ENCODE assay signal across 1 cellular context in genomic region chr4:48853604-48854394, GRCh38.
A peak's percentile ranks its signal among the peaks of the same experiment; 100 is the strongest.
TF ChIP-seq lines count a peak whose summit lies in the region.

No MANE protein-coding gene starts in this region.

TF ChIP-seq in K562, 482 proteins besides CTCF, POLR2A, EP300 and RAD21 (continued from another document):
- TF ChIP-seq, protein P1, sequence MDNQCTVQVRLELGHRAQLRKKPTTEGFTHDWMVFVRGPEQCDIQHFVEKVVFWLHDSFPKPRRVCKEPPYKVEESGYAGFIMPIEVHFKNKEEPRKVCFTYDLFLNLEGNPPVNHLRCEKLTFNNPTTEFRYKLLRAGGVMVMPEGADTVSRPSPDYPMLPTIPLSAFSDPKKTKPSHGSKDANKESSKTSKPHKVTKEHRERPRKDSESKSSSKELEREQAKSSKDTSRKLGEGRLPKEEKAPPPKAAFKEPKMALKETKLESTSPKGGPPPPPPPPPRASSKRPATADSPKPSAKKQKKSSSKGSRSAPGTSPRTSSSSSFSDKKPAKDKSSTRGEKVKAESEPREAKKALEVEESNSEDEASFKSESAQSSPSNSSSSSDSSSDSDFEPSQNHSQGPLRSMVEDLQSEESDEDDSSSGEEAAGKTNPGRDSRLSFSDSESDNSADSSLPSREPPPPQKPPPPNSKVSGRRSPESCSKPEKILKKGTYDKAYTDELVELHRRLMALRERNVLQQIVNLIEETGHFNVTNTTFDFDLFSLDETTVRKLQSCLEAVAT (IDR thresholded peaks at IDR 0.05): no peak
- TF ChIP-seq SMARCA4 (IDR thresholded peaks at IDR 0.05) (peak; percentile 95), RCOR1 (IDR thresholded peaks at IDR 0.05; ENCODE audit: borderline replicate concordance in 1 of 2, low read depth in 2 of 2, low read length in 2 of 2) (peak in 1 of 2 experiments; percentile 89; a peak in 2 of 4 replicates), GTF3C2 (IDR thresholded peaks at IDR 0.05; ENCODE audit: borderline replicate concordance, extremely low read depth, insufficient read length) (no peak), HDAC2 (IDR thresholded peaks at IDR 0.05) (0 out of 2 replicates have a peak, but pooled peaks have one; percentile 39), LEF1 (IDR thresholded peaks at IDR 0.05) (peak; percentile 69; the same call in 1 of the 2 replicates), NCOR1 (IDR thresholded peaks at IDR 0.05) (peak; percentile 77), HDAC3 (IDR thresholded peaks at IDR 0.05; ENCODE audit: borderline replicate concordance, partially characterized antibody) (peak; percentile 39), DPF2 (IDR thresholded peaks at IDR 0.05) (peak; percentile 94), GATA2 (CRISPR knock-in tag; IDR thresholded peaks at IDR 0.05) (peak; percentile 60), TRIM24 (IDR thresholded peaks at IDR 0.05) (peak in 1 of 2 experiments; percentile 36; a peak in 1 of 4 replicates), CBFA2T3 (IDR thresholded peaks at IDR 0.05) (peak; percentile 90), TAL1 (IDR thresholded peaks at IDR 0.05) (peak; percentile 87), CTBP1 (IDR thresholded peaks at IDR 0.05; ENCODE audit: borderline replicate concordance) (peak; percentile 52), EP400 (IDR thresholded peaks at IDR 0.05) (peak; percentile 0; the same call in 1 of the 2 replicates), FOXM1 (IDR thresholded peaks at IDR 0.05; ENCODE audit: low read depth) (peak; percentile 64; the same call in 1 of the 2 replicates), FOXM1 (CRISPR knock-in tag; IDR thresholded peaks at IDR 0.05; ENCODE audit: low read depth) (no peak), ADNP (tag; IDR thresholded peaks at IDR 0.05) (peak; percentile 71; the same call in 1 of the 2 replicates), SAP30 (IDR thresholded peaks at IDR 0.05; ENCODE audit: borderline replicate concordance, insufficient read depth, low read depth, low read length, poor library complexity, severe bottlenecking) (no peak), ZNF354B (CRISPR knock-in tag; IDR thresholded peaks at IDR 0.05) (no peak), ZNF384 (IDR thresholded peaks at IDR 0.05; ENCODE audit: low read depth, low read length) (peak; percentile 69), SPI1 (IDR thresholded peaks at IDR 0.05; ENCODE audit: borderline replicate concordance, low read depth, low read length) (peak; percentile 13; the same call in 1 of the 2 replicates)
- TF ChIP-seq, protein P2, sequence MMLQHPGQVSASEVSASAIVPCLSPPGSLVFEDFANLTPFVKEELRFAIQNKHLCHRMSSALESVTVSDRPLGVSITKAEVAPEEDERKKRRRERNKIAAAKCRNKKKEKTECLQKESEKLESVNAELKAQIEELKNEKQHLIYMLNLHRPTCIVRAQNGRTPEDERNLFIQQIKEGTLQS (IDR thresholded peaks at IDR 0.05): no peak
- TF ChIP-seq, protein P2 (CRISPR knock-in tag; conservative IDR thresholded peaks at IDR 0.05): no peak
TF ChIP-seq in K562: peak in this region for 51.
